ENCODE assay signal across 15 cellular contexts in the genomic region with DNA sequence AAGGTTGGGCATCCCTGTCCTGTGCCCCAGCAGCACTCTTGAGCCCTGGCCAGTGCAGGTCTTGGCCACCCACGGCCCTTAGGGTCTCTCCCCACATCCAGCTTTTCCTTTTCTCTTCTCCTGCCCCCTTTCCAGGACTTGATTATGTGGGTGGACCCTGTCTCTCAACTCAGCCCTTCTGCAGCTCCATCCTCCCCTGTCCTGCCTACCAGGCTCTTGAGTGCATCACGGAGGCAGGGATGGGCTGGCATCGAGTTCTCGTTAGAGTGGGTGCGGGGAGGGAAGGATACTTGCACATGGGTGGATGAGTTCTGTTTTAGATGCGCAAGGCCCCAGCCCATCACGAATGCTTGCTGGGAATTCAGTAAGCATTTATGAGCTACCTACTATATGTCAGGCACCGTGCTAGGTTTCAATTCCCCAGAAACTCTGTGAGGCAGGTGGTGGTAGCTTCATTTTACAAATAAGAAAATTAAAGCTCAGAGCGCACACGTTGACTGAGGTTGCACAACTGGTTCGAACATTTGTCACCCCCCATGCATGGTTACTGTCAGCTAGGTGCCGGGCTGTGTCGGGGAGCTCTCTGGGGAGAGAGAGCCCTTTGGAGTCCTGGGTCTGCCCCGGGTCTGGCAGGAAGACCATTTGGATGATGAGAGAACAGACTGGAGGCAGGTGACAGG.
DNase-seq lines count a peak whose midpoint lies in the region; ATAC-seq, FAIRE-seq and TF ChIP-seq lines count a peak whose summit lies in the region.
"Had no signal": no experiment of that assay in that cellular context is flagged by ENCODE, and none has a peak within 500 bp of the region (broad histone marks: within the 10 kb centered on the region; RNA-seq: fewer than 3 reads in every experiment).

No MANE protein-coding gene starts in this region.

- ATAC-seq in HepG2 (peak; percentile 10; the same call in 2 of the 3 replicates), right lobe of liver (no peak)
- ATAC-seq: CD8-positive, alpha-beta T cell; GM12878 had no signal

- no peak overlapping the region for H3K4me3 ChIP-seq in HepG2 (replicated peaks in 1 of 3; ENCODE audit: insufficient read depth in 1 of 3, low read depth in 2 of 3, low read length in 3 of 3)
- no peak overlapping the region for H3K4me3 ChIP-seq in right lobe of liver
- no peak overlapping the region for H3K4me3 ChIP-seq in PC-9
- H3K4me3 ChIP-seq in transverse colon = no peak overlapping the region
- H3K4me3 ChIP-seq: GM12878 had no signal

- H3K27me3 ChIP-seq in HepG2 (ENCODE audit: control insufficient read depth in 1 of 2, insufficient read depth in 2 of 2, low read length in 2 of 2) = no peaks in the 10 kb centered on the region
- no peaks in the 10 kb centered on the region for H3K27me3 ChIP-seq in right lobe of liver
- H3K27me3 ChIP-seq in PC-9 (ENCODE audit: insufficient read depth, low read depth) = no peaks in the 10 kb centered on the region
- H3K27me3 ChIP-seq in transverse colon = no peaks in the 10 kb centered on the region

- TF ChIP-seq POLR2A in HepG2 (IDR thresholded peaks at IDR 0.05; ENCODE audit: insufficient read depth in 1 of 2, low read depth in 2 of 2, low read length in 2 of 2) = no peak
- no peak for TF ChIP-seq POLR2A in right lobe of liver (IDR thresholded peaks at IDR 0.05)
- no peak for TF ChIP-seq POLR2A in transverse colon (IDR thresholded peaks at IDR 0.05)

- CTCF ChIA-PET in HepG2 (lab: Yijun Ruan, JAX; ENCODE audit: low intra/inter-chr PET ratio, low total read pairs) (no interaction called here), PC-9 (lab: Charles Lee) (interaction anchor here (0.6 kb wide), 1 partner anchor 152 kb away, joined by 15 read pairs; no protein-coding TSS in a partner anchor)

- H3K4me2 ChIP-seq in HepG2 (ENCODE audit: low read depth, low read length) (peak overlapping the region; percentile 48; the same call in 1 of the 2 replicates), PC-9 (peak overlapping the region; percentile 6; the same call in 1 of the 2 replicates)

- no peak for TF ChIP-seq RAD21 in HepG2 (CRISPR knock-in tag; IDR thresholded peaks at IDR 0.05)

- no peaks in the 10 kb centered on the region for H3K9me3 Mint-ChIP-seq in type B pancreatic cell
- H3K9me3 Mint-ChIP-seq: CD14-positive monocyte; CD8-positive, alpha-beta T cell had no signal

- no peaks in the 10 kb centered on the region for H3K9me2 ChIP-seq in PC-9 (ENCODE audit: insufficient read depth)

- H3K36me3 Mint-ChIP-seq in type B pancreatic cell = no peaks in the 10 kb centered on the region
- H3K36me3 Mint-ChIP-seq: CD14-positive monocyte; CD8-positive, alpha-beta T cell had no signal

- peaks cover 6% of the 10 kb centered on the region for H3K4me1 Mint-ChIP-seq in type B pancreatic cell (ENCODE audit: unreplicated experiment)
- H3K4me1 Mint-ChIP-seq: CD14-positive monocyte had no signal

- H3K27ac ChIP-seq in HepG2 (ENCODE audit: extremely low read length, insufficient read depth, low read length) (no peak overlapping the region), right lobe of liver (no peak overlapping the region), PC-9 (no peak overlapping the region), transverse colon (no peak overlapping the region)
- H3K27ac ChIP-seq: 22Rv1 had no signal

- no peak overlapping the region for H3K9ac ChIP-seq in HepG2 (ENCODE audit: insufficient read depth, low read depth, low read length)

- peak overlapping the region; percentile 59 for H3K27ac Mint-ChIP-seq in type B pancreatic cell
- H3K27ac Mint-ChIP-seq: CD8-positive, alpha-beta T cell had no signal

- intact Hi-C loops in HepG2 (cut with micrococcal nuclease; ENCODE audit: unreplicated experiment) (no loop called here), right lobe of liver (cut with DNase I) (no loop called here), PC-9 (cut with micrococcal nuclease; ENCODE audit: unreplicated experiment) (no loop called here), transverse colon (cut with DNase I; ENCODE audit: low total_unique reads) (no loop called here)

- H3K36me3 ChIP-seq in HepG2 (replicated peaks in 1 of 2; ENCODE audit: control insufficient read depth in 1 of 2, insufficient read depth in 2 of 2, low read length in 2 of 2) (no peaks in the 10 kb centered on the region), right lobe of liver (no peaks in the 10 kb centered on the region), PC-9 (ENCODE audit: low read depth) (no peaks in the 10 kb centered on the region), transverse colon (no peaks in the 10 kb centered on the region)

- POLR2A ChIA-PET in HepG2 (lab: Yijun Ruan, JAX) (interaction anchor here (1.6 kb wide), 1 partner anchor 21 kb away, joined by 4 read pairs; no protein-coding TSS in a partner anchor), PC-9 (lab: Charles Lee; ENCODE audit: unreplicated experiment) (no interaction called here)

- H3F3A ChIP-seq in PC-9 (ENCODE audit: insufficient read depth, low read depth) = peaks cover 8% of the 10 kb centered on the region; the same call in 1 of the 2 replicates

- in situ Hi-C loops in HepG2 (cut with HindIII; ENCODE audit: extremely low pct_ligation_motif_present, low pct_unique_long_range_greater_than_20kb) (no loop called here), transverse colon (cut with MboI; ENCODE audit: low pct_ligation_motif_present in 1 of 4, low pct_unique_long_range_greater_than_20kb in 1 of 4, low sequenced_read_pairs in 3 of 4) (loop anchor here in 1 of 4 donors (25.0 kb wide), 1 partner anchor 141 kb away; a partner anchor contains a TSS)

- H4K20me1 ChIP-seq in HepG2 (ENCODE audit: insufficient read depth, low read length) = no peaks in the 10 kb centered on the region
- no peaks in the 10 kb centered on the region for H4K20me1 ChIP-seq in PC-9 (ENCODE audit: insufficient read depth)

- H3K79me2 ChIP-seq in HepG2 (ENCODE audit: insufficient read depth, low read length) (no peaks in the 10 kb centered on the region), PC-9 (ENCODE audit: low read depth) (no peaks in the 10 kb centered on the region)

- H3K9me3 ChIP-seq in HepG2 (ENCODE audit: low read length) (no peaks in the 10 kb centered on the region), right lobe of liver (no peaks in the 10 kb centered on the region), PC-9 (ENCODE audit: insufficient read depth, low read depth) (no peaks in the 10 kb centered on the region), transverse colon (no peaks in the 10 kb centered on the region)

- H3K4me1 ChIP-seq in HepG2 (ENCODE audit: insufficient read depth, low read length) (peaks cover 20% of the 10 kb centered on the region), right lobe of liver (no peaks in the 10 kb centered on the region), PC-9 (replicated peaks; ENCODE audit: insufficient read depth) (peaks cover 9% of the 10 kb centered on the region; the same call in 1 of the 2 replicates), transverse colon (no peaks in the 10 kb centered on the region)

- no peak for FAIRE-seq in HepG2 (lab: Jason Lieb, UNC)
- FAIRE-seq: GM12878, GM18507 had no signal

- no peak for TF ChIP-seq CTCF in HepG2 (CRISPR knock-in tag; IDR thresholded peaks at IDR 0.05)
- no peak for TF ChIP-seq CTCF in right lobe of liver (IDR thresholded peaks at IDR 0.05)
- no peak for TF ChIP-seq CTCF in PC-9 (conservative IDR thresholded peaks at IDR 0.05)
- TF ChIP-seq CTCF in type B pancreatic cell (conservative IDR thresholded peaks at IDR 0.05) = no peak
- no peak for TF ChIP-seq CTCF in transverse colon (IDR thresholded peaks at IDR 0.05)

- TF ChIP-seq EP300 in HepG2 (IDR thresholded peaks at IDR 0.05; ENCODE audit: low read depth in 2 of 2, low read length in 2 of 2) (no peak), HepG2 (CRISPR knock-in tag; IDR thresholded peaks at IDR 0.05; ENCODE audit: borderline replicate concordance) (no peak), transverse colon (IDR thresholded peaks at IDR 0.05; ENCODE audit: low read depth) (no peak)

- DNase-seq in DMS53 (lab: John Stamatoyannopoulos, UW) (peak; percentile 89), DMS53 treated with DMSO at 0.1 percent for 48 hours (lab: John Stamatoyannopoulos, UW; ENCODE audit: unreplicated experiment) (no peak), HepG2 (ENCODE audit: low spot score) (no peak), right lobe of liver (no peak), PC-9 (no peak), type B pancreatic cell (ENCODE audit: extremely low spot score, unreplicated experiment) (no peak), transverse colon (no peak)
- no peak for DNase-seq in effector CD4-positive, alpha-beta T cell
- DNase-seq: CD8-positive, alpha-beta T cell; DMS79; HCEC 1CT had no signal

- H2AFZ ChIP-seq in HepG2 (ENCODE audit: low read length) (no peak overlapping the region), PC-9 (no peak overlapping the region)

- WGBS in HepG2 (ENCODE audit: low lambda C conversion rate) = 62% methylated on average over 14 of the region's 14 CpGs
- 58% methylated on average over 12 of the region's 14 CpGs for WGBS in right lobe of liver (ENCODE audit: insufficient coverage, low coverage, low lambda C conversion rate, missing lambda C conversion rate)
- 72% methylated on average over 14 of the region's 14 CpGs; no CpG with 5 or more reads in 1 of the 2 donors for WGBS in transverse colon (ENCODE audit: low coverage in 1 of 2), 2 donors

- no peak overlapping the region for H3K4me3 Mint-ChIP-seq in type B pancreatic cell
- H3K4me3 Mint-ChIP-seq: CD14-positive monocyte; CD8-positive, alpha-beta T cell had no signal

- H3K27me3 Mint-ChIP-seq in type B pancreatic cell = peaks cover 22% of the 10 kb centered on the region

- BruUV-seq in HepG2 (replicated peaks; lab: Mats Ljungman, UMichigan) (no TSS peak), PC-9 (replicated peaks; lab: Mats Ljungman, UMichigan) (no TSS peak)

TF ChIP-seq in HepG2, 621 proteins besides CTCF, POLR2A, EP300 and RAD21:
- TF ChIP-seq FOXM1 (CRISPR knock-in tag; IDR thresholded peaks at IDR 0.05) (no peak), CHD2 (IDR thresholded peaks at IDR 0.05; ENCODE audit: low read depth, low read length) (no peak), ZNF263 (CRISPR knock-in tag; IDR thresholded peaks at IDR 0.05) (no peak), ZFP41 (CRISPR knock-in tag; IDR thresholded peaks at IDR 0.05; ENCODE audit: borderline replicate concordance) (no peak), MATR3 (CRISPR knock-in tag; IDR thresholded peaks at IDR 0.05) (no peak)
